ENCODE assay signal across 8 cellular contexts in genomic region chr6:139597781-139598368, GRCh38.
DNase-seq lines count a peak whose midpoint lies in the region; TF ChIP-seq lines count a peak whose summit lies in the region.

No MANE protein-coding gene starts in this region.

- no peak overlapping the region for H3K4me3 ChIP-seq in fibroblast of pulmonary artery (replicated peaks; ENCODE audit: low read depth, low read length)
- peak overlapping the region; percentile 16 for H3K4me3 ChIP-seq in osteoblast (ENCODE audit: insufficient read depth, low read length)
- H3K4me3 ChIP-seq in H7 (ENCODE audit: insufficient read depth, low read depth, low read length), result no peak overlapping the region

- peaks cover 4% of the 10 kb centered on the region for H3K4me1 Mint-ChIP-seq in activated naive CD4-positive, alpha-beta T cell treated with anti-CD3 and anti-CD28 coated beads for 36 hours (ENCODE audit: low read depth)

- H3K27me3 Mint-ChIP-seq in activated naive CD4-positive, alpha-beta T cell treated with anti-CD3 and anti-CD28 coated beads for 36 hours (ENCODE audit: low read depth), result peaks cover 7% of the 10 kb centered on the region

- H2AFZ ChIP-seq in osteoblast (ENCODE audit: low read length), result no peak overlapping the region

- intact Hi-C loops in activated naive CD4-positive, alpha-beta T cell treated with anti-CD3 and anti-CD28 coated beads for 36 hours (cut with micrococcal nuclease), result no loop called here

- H3K27me3 ChIP-seq in osteoblast (ENCODE audit: insufficient read depth, low read length), result no peaks in the 10 kb centered on the region
- no peaks in the 10 kb centered on the region for H3K27me3 ChIP-seq in H7 (ENCODE audit: control insufficient read depth, insufficient read depth, low read length)

- no peak overlapping the region for H3K27ac Mint-ChIP-seq in activated naive CD4-positive, alpha-beta T cell treated with anti-CD3 and anti-CD28 coated beads for 36 hours

- no peaks in the 10 kb centered on the region for H3K79me2 ChIP-seq in osteoblast (ENCODE audit: insufficient read depth, low read length)

- no peaks in the 10 kb centered on the region for H3K36me3 ChIP-seq in osteoblast (ENCODE audit: insufficient read depth, low read length)
- no peaks in the 10 kb centered on the region for H3K36me3 ChIP-seq in H7 (replicated peaks; ENCODE audit: control insufficient read depth, insufficient read depth, low read length)

- H3K9me3 ChIP-seq in osteoblast (ENCODE audit: low read depth, low read length), result no peaks in the 10 kb centered on the region

- H3K4me3 Mint-ChIP-seq in activated naive CD4-positive, alpha-beta T cell treated with anti-CD3 and anti-CD28 coated beads for 36 hours, result no peak overlapping the region

- TF ChIP-seq CTCF in fibroblast of pulmonary artery (IDR thresholded peaks at IDR 0.05; ENCODE audit: low read length, missing control alignments) (no peak), osteoblast (IDR thresholded peaks at IDR 0.05; ENCODE audit: extremely low read depth, low read depth, low read length) (no peak)

- H3K4me1 ChIP-seq in osteoblast (ENCODE audit: insufficient read depth, low read length), result peaks cover 28% of the 10 kb centered on the region

- no peaks in the 10 kb centered on the region for H4K20me1 ChIP-seq in osteoblast (ENCODE audit: insufficient read depth, low read length)

- no peaks in the 10 kb centered on the region for H3K9me3 Mint-ChIP-seq in activated naive CD4-positive, alpha-beta T cell treated with anti-CD3 and anti-CD28 coated beads for 36 hours

- peak overlapping the region; percentile 97 for H3K27ac ChIP-seq in osteoblast (ENCODE audit: low read depth, low read length)

- DNase-seq in C1 segment of cervical spinal cord (lab: John Stamatoyannopoulos, UW), result peak in 9 of 14 donors; percentile 2 to 34 (median 8)
- peak; percentile 93 for DNase-seq in RPMI7951 (ENCODE audit: low read depth)
- peak; percentile 98 for DNase-seq in fibroblast of pulmonary artery (ENCODE audit: low read depth)
- DNase-seq in osteoblast (ENCODE audit: insufficient read length, low spot score, missing footprints), result peak; percentile 72
- DNase-seq in NCI-H1930 (lab: John Stamatoyannopoulos, UW), result no peak
- DNase-seq in stimulated activated CD4-positive, alpha-beta T cell treated with anti-CD3 and anti-CD28 coated beads, Interleukin-1b, Interleukin-23, amount 100 ng/mL, for 48 hours, result no peak
- DNase-seq in H7, result no peak
- DNase-seq in activated naive CD4-positive, alpha-beta T cell treated with anti-CD3 and anti-CD28 coated beads for 36 hours, result no peak

- H3K36me3 Mint-ChIP-seq in activated naive CD4-positive, alpha-beta T cell treated with anti-CD3 and anti-CD28 coated beads for 36 hours (ENCODE audit: low read depth), result no peaks in the 10 kb centered on the region

- CTCF ChIA-PET in activated naive CD4-positive, alpha-beta T cell treated with anti-CD3 and anti-CD28 coated beads for 36 hours (lab: Charles Lee), result no interaction called here

- peak overlapping the region; percentile 68 for H3K4me2 ChIP-seq in osteoblast (ENCODE audit: insufficient read depth, low read length)

Comparison
In these comparisons a context has a peak if more than half of its experiments do, and no peak if none do; other contexts are left out.
1. DNase-seq: peak in C1 segment of cervical spinal cord (9 of 14), RPMI7951 (single experiment), fibroblast of pulmonary artery (single experiment) and osteoblast (single experiment); none in NCI-H1930 (0 of 2), stimulated activated CD4-positive, alpha-beta T cell treated with anti-CD3 and anti-CD28 coated beads, Interleukin-1b, Interleukin-23, amount 100 ng/mL, for 48 hours (single experiment), H7 (single experiment) and activated naive CD4-positive, alpha-beta T cell treated with anti-CD3 and anti-CD28 coated beads for 36 hours (single experiment).